8 cellular contexts compared by ENCODE assay signal in the genomic region with DNA sequence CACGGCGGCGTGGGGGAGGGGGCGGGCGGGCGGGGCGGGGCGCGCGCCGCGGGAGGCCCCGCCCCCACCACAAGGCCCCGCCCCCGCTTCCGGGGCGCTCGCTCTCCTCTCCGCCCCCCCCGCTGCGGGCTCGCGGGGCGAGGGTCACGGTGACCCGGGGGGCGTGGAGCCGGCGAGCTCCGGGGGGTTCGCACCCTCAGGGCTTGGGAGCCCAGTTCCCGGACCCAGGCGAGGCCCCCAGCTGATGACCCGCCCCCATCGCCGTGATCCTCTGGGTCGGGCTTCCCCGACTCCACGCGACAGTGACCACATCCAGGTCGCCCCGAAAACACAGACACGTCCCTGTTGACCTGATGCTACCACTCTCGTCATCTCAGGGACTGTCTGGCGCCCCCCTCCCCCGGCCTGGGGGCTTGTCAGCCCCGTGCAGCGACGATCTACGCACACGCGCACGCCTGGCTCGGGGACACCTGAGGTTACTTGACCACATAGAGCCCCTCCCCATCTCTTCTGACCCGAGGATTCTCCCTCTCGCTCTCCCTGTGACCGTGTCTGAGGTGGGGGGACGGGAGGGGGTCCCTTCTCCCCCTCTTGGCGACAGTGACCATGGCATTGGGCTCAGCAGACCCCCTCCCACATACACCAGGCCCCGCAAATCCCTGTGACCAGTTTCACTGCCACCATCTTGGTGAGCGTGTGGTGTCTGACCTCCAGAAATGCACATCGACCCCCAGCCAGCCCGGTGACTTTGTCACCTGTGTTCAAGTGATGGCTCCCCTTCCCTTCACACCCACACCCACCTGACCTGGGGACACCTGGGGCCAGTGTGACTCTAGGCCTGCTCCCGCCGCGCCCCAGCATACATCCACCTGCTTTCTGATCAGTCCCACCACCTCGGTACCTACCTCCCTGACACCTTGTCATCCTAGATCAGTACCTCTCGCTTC. TPM values are rescaled to one million over a fixed set of nuclear protein-coding genes. Genes with fewer than 3 reads are reported as not detected.
DNase-seq lines count a peak whose midpoint lies in the region; ATAC-seq, FAIRE-seq and TF ChIP-seq lines count a peak whose summit lies in the region.

No MANE protein-coding gene starts in this region.

- H3K4me2 ChIP-seq in endothelial cell of umbilical vein (ENCODE audit: insufficient read depth, low read length) = peak overlapping the region; percentile 91

- peak overlapping the region; percentile 10 for H2AFZ ChIP-seq in endothelial cell of umbilical vein (ENCODE audit: low read depth, low read length)

- peak overlapping the region; percentile 83 for H3K27ac Mint-ChIP-seq in activated B cell treated with CpG ODN at 0.5 μM for 24 hours
- H3K27ac Mint-ChIP-seq in naive thymus-derived CD8-positive, alpha-beta T cell = peak overlapping the region; percentile 86 to 97 (median 94)

- peak overlapping the region; percentile 99 for H3K27ac ChIP-seq in C4-2B
- H3K27ac ChIP-seq in endothelial cell of umbilical vein (ENCODE audit: insufficient read depth, low read depth, low read length) = peak overlapping the region; percentile 62

- no peaks in the 10 kb centered on the region for H3K27me3 Mint-ChIP-seq in activated B cell treated with CpG ODN at 0.5 μM for 24 hours
- H3K27me3 Mint-ChIP-seq in naive thymus-derived CD8-positive, alpha-beta T cell = peaks cover 0 to 6% (median 0%) of the 10 kb centered on the region in 5 donors

- no peaks in the 10 kb centered on the region for H3K9me1 ChIP-seq in endothelial cell of umbilical vein (replicated peaks; ENCODE audit: control insufficient read depth, extremely low read depth, insufficient read depth, low read length)

- H3K9me3 Mint-ChIP-seq in activated B cell treated with CpG ODN at 0.5 μM for 24 hours = no peaks in the 10 kb centered on the region
- H3K9me3 Mint-ChIP-seq in naive thymus-derived CD8-positive, alpha-beta T cell = peaks cover 0 to 3% (median 0%) of the 10 kb centered on the region in 9 donors

- TSS peak; percentile 58 for BruUV-seq in endothelial cell of umbilical vein (replicated peaks; lab: Mats Ljungman, UMichigan)

- peak overlapping the region; percentile 73 for H3K9ac ChIP-seq in endothelial cell of umbilical vein (replicated peaks; ENCODE audit: extremely low read depth, insufficient read depth, low read length)

- TF ChIP-seq POLR2A in endothelial cell of umbilical vein (IDR thresholded peaks at IDR 0.05; ENCODE audit: low read depth, low read length) = no peak

- POLR2A ChIA-PET in activated B cell treated with CpG ODN at 0.5 μM for 24 hours (lab: Charles Lee) (interaction anchor here (0.8 to 1.6 kb wide), 8 partner anchors 10 to 805 kb away, joined by 3 to 30 read pairs (median 4); a partner anchor contains a TSS), endothelial cell of umbilical vein (lab: Charles Lee) (interaction anchor here (0.8 to 1.0 kb wide), 3 partner anchors 7 to 16 kb away, joined by 3 to 13 read pairs (median 4); a partner anchor contains a TSS)
- POLR2A ChIA-PET in naive thymus-derived CD8-positive, alpha-beta T cell (lab: Charles Lee) = interaction anchor here (0.6 to 3.0 kb wide), 19 partner anchors 8 to 1133 kb away, joined by 3 to 69 read pairs (median 3); a partner anchor contains a TSS

- FAIRE-seq in endothelial cell of umbilical vein (lab: Jason Lieb, UNC) = no peak

- TF ChIP-seq CTCF in C4-2B (conservative IDR thresholded peaks at IDR 0.05) (no peak), activated B cell treated with CpG ODN at 0.5 μM for 24 hours (IDR thresholded peaks at IDR 0.05) (no peak), endothelial cell of umbilical vein (IDR thresholded peaks at IDR 0.05; ENCODE audit: extremely low read depth in 1 of 2, insufficient read depth in 1 of 2, low read depth in 1 of 2, low read length in 2 of 2) (no peak)

- DNase-seq in activated B cell treated with CpG ODN at 0.5 μM for 24 hours = no peak
- DNase-seq in endothelial cell of umbilical vein (ENCODE audit: low read depth, low spot score) = peak; percentile 21
- DNase-seq in naive thymus-derived CD8-positive, alpha-beta T cell = peak in 8 of 10 donors; percentile 74 to 88 (median 76)
- no peak for DNase-seq in iPS-NIHi7 (ENCODE audit: extremely low spot score)
- no peak for DNase-seq in GDM1 (lab: John Stamatoyannopoulos, UW)

- H3K4me3 Mint-ChIP-seq in activated B cell treated with CpG ODN at 0.5 μM for 24 hours = peak overlapping the region; percentile 89
- H3K4me3 Mint-ChIP-seq in naive thymus-derived CD8-positive, alpha-beta T cell = peak overlapping the region; percentile 83 to 95 (median 90)

- CTCF ChIA-PET in activated B cell treated with CpG ODN at 0.5 μM for 24 hours (lab: Charles Lee) (interaction anchor here (0.8 to 1.6 kb wide), 6 partner anchors 12 to 255 kb away, joined by 3 to 7 read pairs (median 4); a partner anchor contains a TSS), endothelial cell of umbilical vein (lab: Charles Lee) (interaction anchor here (0.7 to 2.2 kb wide), 14 partner anchors 12 to 336 kb away, joined by 3 to 17 read pairs (median 4); a partner anchor contains a TSS)

- H3K4me1 Mint-ChIP-seq in activated B cell treated with CpG ODN at 0.5 μM for 24 hours = peaks cover 33% of the 10 kb centered on the region
- peaks cover 16 to 48% (median 42%) of the 10 kb centered on the region in 4 donors for H3K4me1 Mint-ChIP-seq in naive thymus-derived CD8-positive, alpha-beta T cell

- intact Hi-C loops in activated B cell treated with CpG ODN at 0.5 μM for 24 hours (cut with micrococcal nuclease) = no loop called here
- intact Hi-C loops in endothelial cell of umbilical vein (cut with micrococcal nuclease) = no loop called here

- no peaks in the 10 kb centered on the region for H3K27me3 ChIP-seq in endothelial cell of umbilical vein (ENCODE audit: control insufficient read depth in 2 of 2, insufficient read depth in 2 of 2, low read length in 2 of 2)

- no peaks in the 10 kb centered on the region for H4K20me1 ChIP-seq in endothelial cell of umbilical vein (replicated peaks; ENCODE audit: control insufficient read depth, extremely low read depth, insufficient read depth, low read length)

- peaks cover 28% of the 10 kb centered on the region for H3K79me2 ChIP-seq in endothelial cell of umbilical vein (ENCODE audit: control insufficient read depth, insufficient read depth, low read length)

- H3K9me3 ChIP-seq in endothelial cell of umbilical vein (replicated peaks; ENCODE audit: control insufficient read depth, insufficient read depth, low read length) = no peaks in the 10 kb centered on the region

- peaks cover 16% of the 10 kb centered on the region for H3K4me1 ChIP-seq in endothelial cell of umbilical vein (ENCODE audit: control insufficient read depth, extremely low read depth, insufficient read depth, low read length)

- H3K4me3 ChIP-seq in endothelial cell of umbilical vein (replicated peaks in 1 of 3; ENCODE audit: insufficient read depth in 1 of 3, low read depth in 1 of 3, low read length in 3 of 3) = peak overlapping the region; percentile 62 to 93 (median 71)

- ATAC-seq in GM19025 (IDR thresholded peaks at IDR 0.05; ENCODE audit: low read depth, unreplicated experiment) (peak; percentile 26), HG03196 (IDR thresholded peaks at IDR 0.05; ENCODE audit: unreplicated experiment) (peak; percentile 18), activated B cell treated with CpG ODN at 0.5 μM for 24 hours (ENCODE audit: low read depth) (peak; percentile 58)
- ATAC-seq in naive thymus-derived CD8-positive, alpha-beta T cell = peak; percentile 50 to 72

- peaks cover 25% of the 10 kb centered on the region for H3K36me3 Mint-ChIP-seq in activated B cell treated with CpG ODN at 0.5 μM for 24 hours (ENCODE audit: low read depth)
- peaks cover 0 to 11% (median 6%) of the 10 kb centered on the region in 3 donors for H3K36me3 Mint-ChIP-seq in naive thymus-derived CD8-positive, alpha-beta T cell

- dilution Hi-C loops in endothelial cell of umbilical vein (cut with MboI; ENCODE audit: extremely low pct_ligation_motif_present, low sequenced_read_pairs) = no loop called here

- H3K36me3 ChIP-seq in endothelial cell of umbilical vein (ENCODE audit: control insufficient read depth in 2 of 2, extremely low read depth in 1 of 2, insufficient read depth in 2 of 2, low read length in 2 of 2) = peaks cover 0 to 3% of the 10 kb centered on the region in 2 experiments

RNA-seq across cellular contexts. Expression of a gene that starts 0.7 kb away (rescaled TPM):
- 46.3 and 52.8 TPM in 2 replicates for total RNA-seq in activated B cell treated with CpG ODN at 0.5 μM for 24 hours
- 31.6 and 36.0 TPM in 2 replicates for total RNA-seq in endothelial cell of umbilical vein
- 13.8 and 14.0 TPM in 2 replicates for polyA plus RNA-seq in endothelial cell of umbilical vein
- polyA plus RNA-seq in endothelial cell of umbilical vein (2011; cell fraction: cytosol; rRNA removed) = 8.8 and 12.6 TPM in 2 replicates
- 45.9 and 51.2 TPM in 2 replicates for polyA plus RNA-seq in endothelial cell of umbilical vein (2011; cell fraction: nucleus; rRNA removed)
- 16.2 and 21.2 TPM in 2 replicates for polyA plus RNA-seq in endothelial cell of umbilical vein (2012)
- polyA minus RNA-seq in endothelial cell of umbilical vein = 11.8 and 14.7 TPM in 2 replicates
- 15.1 TPM for polyA minus RNA-seq in endothelial cell of umbilical vein (2011; cell fraction: cytosol; rRNA and poly(A)+ RNA removed)
- polyA minus RNA-seq in endothelial cell of umbilical vein (2011; cell fraction: nucleus; rRNA and poly(A)+ RNA removed) = 16.2 and 23.8 TPM in 2 replicates
- total RNA-seq in naive thymus-derived CD8-positive, alpha-beta T cell = 10 to 100 TPM; 85.7 to 86.9 TPM
- polyA plus RNA-seq in naive thymus-derived CD8-positive, alpha-beta T cell = 1 to 10 TPM; 1.8 to 5.1 (median 2.3) TPM

RNA-seq across cellular contexts. Expression of a gene that starts 10.3 kb away (rescaled TPM):
- not detected in 2 replicates for total RNA-seq in activated B cell treated with CpG ODN at 0.5 μM for 24 hours
- 1.2 TPM in 1 of 2 replicates, not detected in the other for total RNA-seq in endothelial cell of umbilical vein
- polyA plus RNA-seq in endothelial cell of umbilical vein = 0.35 and 0.81 TPM in 2 replicates
- polyA plus RNA-seq in endothelial cell of umbilical vein (2011; cell fraction: cytosol; rRNA removed) = not detected in 2 replicates
- 0.16 TPM in 1 of 2 replicates, not detected in the other for polyA plus RNA-seq in endothelial cell of umbilical vein (2011; cell fraction: nucleus; rRNA removed)
- polyA plus RNA-seq in endothelial cell of umbilical vein (2012) = 1.2 TPM in 1 of 2 replicates, not detected in the other
- polyA minus RNA-seq in endothelial cell of umbilical vein = not detected in 2 replicates
- 9.8 TPM for polyA minus RNA-seq in endothelial cell of umbilical vein (2011; cell fraction: cytosol; rRNA and poly(A)+ RNA removed)
- 0.48 TPM in 1 of 2 replicates, not detected in the other for polyA minus RNA-seq in endothelial cell of umbilical vein (2011; cell fraction: nucleus; rRNA and poly(A)+ RNA removed)
- total RNA-seq in naive thymus-derived CD8-positive, alpha-beta T cell = under 1 TPM; 0.41 to 0.57 TPM
- under 1 TPM in 1 of 3 donors, not detected in 2; 0.60 TPM for polyA plus RNA-seq in naive thymus-derived CD8-positive, alpha-beta T cell

RNA-seq across cellular contexts. Expression of a gene that starts 15.8 kb away (rescaled TPM):
- total RNA-seq in activated B cell treated with CpG ODN at 0.5 μM for 24 hours (14.4 and 15.3 TPM in 2 replicates), endothelial cell of umbilical vein (23.7 and 29.2 TPM in 2 replicates)
- 25.8 and 33.0 TPM in 2 replicates for polyA plus RNA-seq in endothelial cell of umbilical vein
- 16.5 and 22.3 TPM in 2 replicates for polyA plus RNA-seq in endothelial cell of umbilical vein (2011; cell fraction: cytosol; rRNA removed)
- polyA plus RNA-seq in endothelial cell of umbilical vein (2011; cell fraction: nucleus; rRNA removed) = 9.7 and 11.4 TPM in 2 replicates
- 27.3 and 36.7 TPM in 2 replicates for polyA plus RNA-seq in endothelial cell of umbilical vein (2012)
- polyA minus RNA-seq in endothelial cell of umbilical vein = 7.7 and 7.8 TPM in 2 replicates
- 7.9 TPM for polyA minus RNA-seq in endothelial cell of umbilical vein (2011; cell fraction: cytosol; rRNA and poly(A)+ RNA removed)
- 2.5 and 5.2 TPM in 2 replicates for polyA minus RNA-seq in endothelial cell of umbilical vein (2011; cell fraction: nucleus; rRNA and poly(A)+ RNA removed)
- total RNA-seq in naive thymus-derived CD8-positive, alpha-beta T cell = 10 to 100 TPM; 14.3 to 14.8 TPM
- 10 to 100 TPM; 11.4 to 19.9 (median 12.8) TPM for polyA plus RNA-seq in naive thymus-derived CD8-positive, alpha-beta T cell

RNA-seq across cellular contexts. Expression of a gene that starts 16.0 kb away (rescaled TPM):
- total RNA-seq in activated B cell treated with CpG ODN at 0.5 μM for 24 hours (not detected in 2 replicates), endothelial cell of umbilical vein (1.6 and 1.8 TPM in 2 replicates)
- 1.1 and 1.3 TPM in 2 replicates for polyA plus RNA-seq in endothelial cell of umbilical vein
- 0.75 and 0.87 TPM in 2 replicates for polyA plus RNA-seq in endothelial cell of umbilical vein (2011; cell fraction: cytosol; rRNA removed)
- 0.71 and 1.2 TPM in 2 replicates for polyA plus RNA-seq in endothelial cell of umbilical vein (2011; cell fraction: nucleus; rRNA removed)
- polyA plus RNA-seq in endothelial cell of umbilical vein (2012) = 2.2 and 2.4 TPM in 2 replicates
- 2.1 and 3.2 TPM in 2 replicates for polyA minus RNA-seq in endothelial cell of umbilical vein
- 5.0 TPM for polyA minus RNA-seq in endothelial cell of umbilical vein (2011; cell fraction: cytosol; rRNA and poly(A)+ RNA removed)
- polyA minus RNA-seq in endothelial cell of umbilical vein (2011; cell fraction: nucleus; rRNA and poly(A)+ RNA removed) = 0.87 and 1.2 TPM in 2 replicates
- not detected for total RNA-seq in naive thymus-derived CD8-positive, alpha-beta T cell
- polyA plus RNA-seq in naive thymus-derived CD8-positive, alpha-beta T cell = not detected

RNA-seq across cellular contexts. Expression of a gene that starts 21.6 kb away (rescaled TPM):
- total RNA-seq in activated B cell treated with CpG ODN at 0.5 μM for 24 hours (not detected in 2 replicates), endothelial cell of umbilical vein (27.6 and 31.1 TPM in 2 replicates)
- polyA plus RNA-seq in endothelial cell of umbilical vein = 16.0 and 25.6 TPM in 2 replicates
- polyA plus RNA-seq in endothelial cell of umbilical vein (2011; cell fraction: cytosol; rRNA removed) = 7.2 and 11.6 TPM in 2 replicates
- 4.2 and 4.6 TPM in 2 replicates for polyA plus RNA-seq in endothelial cell of umbilical vein (2011; cell fraction: nucleus; rRNA removed)
- 12.6 and 33.1 TPM in 2 replicates for polyA plus RNA-seq in endothelial cell of umbilical vein (2012)
- polyA minus RNA-seq in endothelial cell of umbilical vein = 2.4 and 2.9 TPM in 2 replicates
- 14.6 TPM for polyA minus RNA-seq in endothelial cell of umbilical vein (2011; cell fraction: cytosol; rRNA and poly(A)+ RNA removed)
- polyA minus RNA-seq in endothelial cell of umbilical vein (2011; cell fraction: nucleus; rRNA and poly(A)+ RNA removed) = 1.6 and 5.6 TPM in 2 replicates
- not detected for total RNA-seq in naive thymus-derived CD8-positive, alpha-beta T cell
- not detected for polyA plus RNA-seq in naive thymus-derived CD8-positive, alpha-beta T cell

Comparison
In these comparisons a context has a peak if more than half of its experiments do, and no peak if none do; other contexts are left out.
1. DNase-seq: peak in endothelial cell of umbilical vein (single experiment) and naive thymus-derived CD8-positive, alpha-beta T cell (8 of 10); none in activated B cell treated with CpG ODN at 0.5 μM for 24 hours (single experiment), iPS-NIHi7 (single experiment) and GDM1 (single experiment).
2. Peak in every context shown above with its lines, with median percentiles within 50 percentile points of each other: ATAC-seq.